ENCODE assay signal across 8 cellular contexts in genomic region chr20:33993800-33994623, GRCh38. TPM values are rescaled to one million over a fixed set of nuclear protein-coding genes. Genes with fewer than 3 reads are reported as not detected.
DNase-seq lines count a peak whose midpoint lies in the region; ATAC-seq and TF ChIP-seq lines count a peak whose summit lies in the region.

RALY (plus strand) TSS chr20:33993911; CDS start chr20:34072075, 78,164 bp downstream.

- H3K4me1 Mint-ChIP-seq in activated CD4-positive, alpha-beta T cell treated with anti-CD3 and anti-CD28 coated beads, Interleukin-2, amount 10 ng/mL, durations not matched to agents 7 days and 5 days: peaks cover 55% of the 10 kb centered on the region
- peaks cover 62% of the 10 kb centered on the region for H3K4me1 Mint-ChIP-seq in dendritic cell treated with granulocyte-macrophage colony-stimulating factor and Interleukin-4, amounts not matched to agents 40 ng/mL and 50 ng/mL, for 4 days (ENCODE audit: low read depth)

- no peak for TF ChIP-seq CTCF in liver (IDR thresholded peaks at IDR 0.05; ENCODE audit: low read depth, low read length, missing input control)

- ATAC-seq in GM19035 (IDR thresholded peaks at IDR 0.05; ENCODE audit: unreplicated experiment) (peak; percentile 62), HG03342 (IDR thresholded peaks at IDR 0.05; ENCODE audit: unreplicated experiment) (peak; percentile 37)

- intact Hi-C loops in dendritic cell treated with granulocyte-macrophage colony-stimulating factor and Interleukin-4, amounts not matched to agents 40 ng/mL and 50 ng/mL, for 4 days (cut with micrococcal nuclease): loop anchor here (2.0 to 10.0 kb wide), 3 partner anchors 118 to 329 kb away; partner anchors contain the start of genes ACTL10, C20orf144, CHMP4B and EIF2S2

- TF ChIP-seq RAD21 in liver (IDR thresholded peaks at IDR 0.05): peak in 1 of 2 donors; percentile 28

- H3K36me3 Mint-ChIP-seq in activated CD4-positive, alpha-beta T cell treated with anti-CD3 and anti-CD28 coated beads, Interleukin-2, amount 10 ng/mL, durations not matched to agents 7 days and 5 days (ENCODE audit: low read depth): peaks cover 37% of the 10 kb centered on the region
- H3K36me3 Mint-ChIP-seq in dendritic cell treated with granulocyte-macrophage colony-stimulating factor and Interleukin-4, amounts not matched to agents 40 ng/mL and 50 ng/mL, for 4 days (ENCODE audit: low read depth): peaks cover 46% of the 10 kb centered on the region

- H3K27ac ChIP-seq in liver (ENCODE audit: low read depth in 1 of 2, low read length in 2 of 2): peak within 1 kb of the TSS; percentile 92 to 97

- peak within 1 kb of the TSS; percentile 98 for H3K27ac Mint-ChIP-seq in activated CD4-positive, alpha-beta T cell treated with anti-CD3 and anti-CD28 coated beads, Interleukin-2, amount 10 ng/mL, durations not matched to agents 7 days and 5 days
- H3K27ac Mint-ChIP-seq in dendritic cell treated with granulocyte-macrophage colony-stimulating factor and Interleukin-4, amounts not matched to agents 40 ng/mL and 50 ng/mL, for 4 days: peak within 1 kb of the TSS; percentile 95

- no peaks in the 10 kb centered on the region for H3K9me3 ChIP-seq in liver (ENCODE audit: control insufficient read depth in 4 of 4, low read length in 3 of 4)

- CTCF ChIA-PET in activated CD4-positive, alpha-beta T cell treated with anti-CD3 and anti-CD28 coated beads, Interleukin-2, amount 10 ng/mL, durations not matched to agents 7 days and 5 days (lab: Charles Lee): interaction anchor here (0.6 to 1.0 kb wide), 3 partner anchors 12 to 1682 kb away, joined by 3 read pairs; no protein-coding TSS in a partner anchor

- peak within 1 kb of the TSS; percentile 92 to 94 for H3K9ac ChIP-seq in liver (ENCODE audit: low read depth in 1 of 2, low read length in 2 of 2)

- H3K4me1 ChIP-seq in liver (ENCODE audit: control insufficient read depth in 4 of 4, insufficient read depth in 4 of 4, low read length in 3 of 4): peaks cover 6 to 48% (median 33%) of the 10 kb centered on the region in 4 donors

- H3K4me3 Mint-ChIP-seq in activated CD4-positive, alpha-beta T cell treated with anti-CD3 and anti-CD28 coated beads, Interleukin-2, amount 10 ng/mL, durations not matched to agents 7 days and 5 days: peak within 1 kb of the TSS; percentile 96
- peak within 1 kb of the TSS; percentile 94 for H3K4me3 Mint-ChIP-seq in dendritic cell treated with granulocyte-macrophage colony-stimulating factor and Interleukin-4, amounts not matched to agents 40 ng/mL and 50 ng/mL, for 4 days

- H3K36me3 ChIP-seq in liver (ENCODE audit: control insufficient read depth in 4 of 4, insufficient read depth in 3 of 4, low read depth in 1 of 4, low read length in 3 of 4): no peaks in the 10 kb centered on the region

- WGBS in liver: under 1% methylated on average over 100 of the region's 100 CpGs

- no peaks in the 10 kb centered on the region for H3K27me3 ChIP-seq in liver (ENCODE audit: control insufficient read depth in 4 of 4, insufficient read depth in 4 of 4, low read length in 3 of 4)

- peak within 1 kb of the TSS; percentile 79 to 97 (median 93) for H3K4me3 ChIP-seq in liver (ENCODE audit: low read depth in 1 of 3, low read length in 3 of 3)

- POLR2A ChIA-PET in activated CD4-positive, alpha-beta T cell treated with anti-CD3 and anti-CD28 coated beads, Interleukin-2, amount 10 ng/mL, durations not matched to agents 7 days and 5 days (lab: Charles Lee): interaction anchor here (0.6 to 1.3 kb wide), 5 partner anchors 11 to 808 kb away, joined by 3 read pairs; partner anchors contain the start of gene EIF2S2

- DNase-seq in AML-193 (lab: John Stamatoyannopoulos, UW) (peak; percentile 39 to 49), NCI-H510A treated with DMSO at 0.1 percent for 48 hours (lab: John Stamatoyannopoulos, UW) (peak; percentile 73)
- peak; percentile 83 for DNase-seq in activated CD4-positive, alpha-beta T cell treated with anti-CD3 and anti-CD28 coated beads, Interleukin-2, amount 10 ng/mL, durations not matched to agents 7 days and 5 days
- peak; percentile 77 for DNase-seq in stimulated activated CD4-positive, alpha-beta T cell treated with anti-CD3 and anti-CD28 coated beads, Interleukin-4, amount 100 ng/mL, for 24 hours

- H3K27me3 Mint-ChIP-seq in activated CD4-positive, alpha-beta T cell treated with anti-CD3 and anti-CD28 coated beads, Interleukin-2, amount 10 ng/mL, durations not matched to agents 7 days and 5 days: no peaks in the 10 kb centered on the region
- H3K27me3 Mint-ChIP-seq in dendritic cell treated with granulocyte-macrophage colony-stimulating factor and Interleukin-4, amounts not matched to agents 40 ng/mL and 50 ng/mL, for 4 days: no peaks in the 10 kb centered on the region

- H3K9me3 Mint-ChIP-seq in activated CD4-positive, alpha-beta T cell treated with anti-CD3 and anti-CD28 coated beads, Interleukin-2, amount 10 ng/mL, durations not matched to agents 7 days and 5 days: no peaks in the 10 kb centered on the region
- peaks cover 6% of the 10 kb centered on the region for H3K9me3 Mint-ChIP-seq in dendritic cell treated with granulocyte-macrophage colony-stimulating factor and Interleukin-4, amounts not matched to agents 40 ng/mL and 50 ng/mL, for 4 days

TF ChIP-seq in liver, 16 proteins besides CTCF, POLR2A, EP300 and RAD21:
- no peak for TF ChIP-seq REST (IDR thresholded peaks at IDR 0.05)
- peak in 1 of 2 donors; percentile 61 for TF ChIP-seq GABPA (IDR thresholded peaks at IDR 0.05 in 1 of 2, conservative IDR thresholded peaks at IDR 0.05 in 1 of 2)
- no peak for TF ChIP-seq HNF4A (conservative IDR thresholded peaks at IDR 0.05)
- peak; percentile 23 for TF ChIP-seq SP1 (IDR thresholded peaks at IDR 0.05)

RNA-seq across cellular contexts. Expression of gene RALY, which starts in this region (rescaled TPM):
- 100 to 1,000 TPM; 208 to 229 TPM for total RNA-seq in activated CD4-positive, alpha-beta T cell treated with anti-CD3 and anti-CD28 coated beads, Interleukin-2, amount 10 ng/mL, durations not matched to agents 7 days and 5 days
- 10 to 100 TPM; 23.1 to 47.4 TPM for total RNA-seq in liver
- polyA plus RNA-seq in liver: 10 to 100 TPM; 25.0 to 41.6 TPM

Comparison
In these comparisons a context has a peak if more than half of its experiments do, and no peak if none do; other contexts are left out.
1. Peak in every context shown above with its lines: DNase-seq, ATAC-seq, H3K4me3 ChIP-seq and H3K27ac ChIP-seq.
2. RNA of gene RALY (total RNA-seq): 208 to 229 TPM in activated CD4-positive, alpha-beta T cell treated with anti-CD3 and anti-CD28 coated beads, Interleukin-2, amount 10 ng/mL, durations not matched to agents 7 days and 5 days; 23.1 to 47.4 TPM in liver; every median in the first group is over 4 times any median in the second.